Comparison of ENCODE assay signal across 8 cellular contexts in the genomic region with DNA sequence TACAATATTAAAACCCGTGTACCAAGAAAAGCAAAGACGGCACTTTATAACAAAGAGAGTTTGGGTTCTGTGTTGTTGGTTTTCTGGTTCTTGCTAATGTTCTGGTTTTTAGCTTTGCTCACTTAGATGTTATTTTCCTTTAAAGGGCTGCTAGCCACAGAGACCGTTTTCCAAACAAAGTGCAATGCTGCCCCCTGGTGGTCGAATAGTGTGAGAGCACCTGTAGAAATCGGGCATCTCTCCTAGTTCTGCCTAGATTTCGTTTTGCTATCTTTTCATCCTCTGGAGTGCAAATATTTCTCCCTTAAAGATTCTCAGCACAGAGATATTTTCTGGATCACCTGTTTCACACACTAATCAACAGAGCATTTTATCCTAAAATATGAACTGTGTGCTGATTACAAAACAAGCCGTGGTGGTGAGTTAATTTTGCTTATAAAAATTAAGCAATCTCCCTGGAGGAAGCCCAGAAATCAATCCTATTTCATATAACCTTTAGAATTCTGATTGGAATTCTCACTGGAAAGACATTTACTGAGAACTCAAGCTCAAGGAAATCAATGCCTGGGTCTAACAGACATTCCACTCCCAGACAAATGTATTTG.
DNase-seq lines count a peak whose midpoint lies in the region; ATAC-seq lines count a peak whose summit lies in the region.

No MANE protein-coding gene starts in this region.

- ATAC-seq in GM19324 (IDR thresholded peaks at IDR 0.05; ENCODE audit: low FRiP score, unreplicated experiment) = peak; percentile 69
- ATAC-seq in HG03469 (IDR thresholded peaks at IDR 0.05; ENCODE audit: unreplicated experiment) = peak; percentile 75

- peak; percentile 3 to 82 (median 52) for DNase-seq in C1 segment of cervical spinal cord (lab: John Stamatoyannopoulos, UW)
- peak; percentile 73 for DNase-seq in NCI-H748 (lab: John Stamatoyannopoulos, UW; ENCODE audit: unreplicated experiment)
- peak; percentile 74 to 80 for DNase-seq in activated CD4-positive, alpha-beta T cell treated with anti-CD3 and anti-CD28 coated beads, Interleukin-2, amount 50 U/mL, for 48 hours
- DNase-seq in ecto neural progenitor cell (ENCODE audit: low spot score) = peak; percentile 85
- DNase-seq in lung microvascular endothelial cell (ENCODE audit: low read depth in 2 of 2) = peak; percentile 73 to 82
- peak; percentile 53 for DNase-seq in stimulated activated CD8-positive, alpha-beta memory T cell treated with anti-CD3 and anti-CD28 coated beads, Interleukin-15, amount 100 ng/mL, for 1 hour (ENCODE audit: low read depth)

Comparison
In these comparisons a context has a peak if more than half of its experiments do, and no peak if none do; other contexts are left out.
1. Peak in every context shown above with its lines: DNase-seq and ATAC-seq.